In genomic region chr13:113443991-113444390, GRCh38 we compare ENCODE assay signal across 22 cellular contexts. TPM values are rescaled to one million over a fixed set of nuclear protein-coding genes. Genes with fewer than 3 reads are reported as not detected.
DNase-seq lines count a peak whose midpoint lies in the region; TF ChIP-seq lines count a peak whose summit lies in the region.
"Had no signal": no experiment of that assay in that cellular context is flagged by ENCODE, and none has a peak within 500 bp of the region (broad histone marks: within the 10 kb centered on the region; RNA-seq: fewer than 3 reads in every experiment).

No MANE protein-coding gene starts in this region.

- H3K79me2 ChIP-seq in OCI-LY7 (ENCODE audit: insufficient read depth, low read depth, low read length) = peaks cover 12% of the 10 kb centered on the region; the same call in 1 of the 2 replicates

- H3K4me1 ChIP-seq in BLaER1 = peaks cover 59% of the 10 kb centered on the region
- H3K4me1 ChIP-seq in OCI-LY7 (ENCODE audit: insufficient read depth, low read length, poor library complexity, severe bottlenecking) = peaks cover 43% of the 10 kb centered on the region
- peaks cover 31% of the 10 kb centered on the region for H3K4me1 ChIP-seq in mesenchymal stem cell (ENCODE audit: control insufficient read depth, insufficient read depth, low read depth, low read length)
- no peaks in the 10 kb centered on the region for H3K4me1 ChIP-seq in sigmoid colon
- no peaks in the 10 kb centered on the region for H3K4me1 ChIP-seq in thyroid gland
- H3K4me1 ChIP-seq: BE2C had no signal

- CTCF ChIA-PET in OCI-LY7 (lab: Charles Lee; ENCODE audit: unreplicated experiment) = no interaction called here

- H2AFZ ChIP-seq in OCI-LY7 (ENCODE audit: low read length) (no peak overlapping the region), mesenchymal stem cell (ENCODE audit: low read depth, low read length) (no peak overlapping the region)

- no peak overlapping the region for H4K8ac ChIP-seq in mesenchymal stem cell (ENCODE audit: low read length)

- H3K23ac ChIP-seq in mesenchymal stem cell (ENCODE audit: low read length in 2 of 2) = no peak overlapping the region

- H4K20me1 ChIP-seq in BLaER1 (no peaks in the 10 kb centered on the region), OCI-LY7 (ENCODE audit: insufficient read depth, low read length) (no peaks in the 10 kb centered on the region)

- H2BK12ac ChIP-seq in mesenchymal stem cell (ENCODE audit: low read length in 2 of 2) = no peak overlapping the region

- no peak overlapping the region for H2BK120ac ChIP-seq in mesenchymal stem cell (ENCODE audit: low read depth, low read length)

- TF ChIP-seq POLR2A in sigmoid colon (IDR thresholded peaks at IDR 0.05) (no peak), thyroid gland (IDR thresholded peaks at IDR 0.05) (no peak)

- H3K4ac ChIP-seq in mesenchymal stem cell (ENCODE audit: low read depth in 1 of 2, low read length in 2 of 2) = no peak overlapping the region

- WGBS in mesenchymal stem cell = 98% methylated on average over 15 of the region's 15 CpGs
- WGBS in sigmoid colon, 2 donors = 98% methylated on average over 15 of the region's 15 CpGs
- WGBS in thyroid gland, 2 donors = 91 to 95% methylated on average over 15 of the region's 15 CpGs

- H3K79me1 ChIP-seq in mesenchymal stem cell (replicated peaks; ENCODE audit: low read length, poor library complexity, severe bottlenecking) = no peaks in the 10 kb centered on the region

- DNase-seq in OCI-LY7 (ENCODE audit: low spot score) (no peak), mesenchymal stem cell (no peak), sigmoid colon (peak; percentile 42), thyroid gland (no peak), OCI-M2 (lab: John Stamatoyannopoulos, UW; ENCODE audit: unreplicated experiment) (no peak), AG20443 (ENCODE audit: low spot score) (no peak)
- DNase-seq: BE2C; CD4-positive, CD25-positive, alpha-beta regulatory T cell; DMS153; DND-41; KBM-7; MG63; NCI-H1105 treated with DMSO at 0.1 percent for 48 hours; NCI-H2029; NCI-H446 treated with DMSO at 0.1 percent for 48 hours; NCI-H526; NCI-H82; NK-92 treated with Interleukin-12 subunit alpha and Interleukin-12 subunit beta, amount 100 ng/mL, for 24 hours; SHP77 treated with DMSO at 0.1 percent for 48 hours had no signal

- H3K9me3 ChIP-seq in BLaER1 (no peaks in the 10 kb centered on the region), OCI-LY7 (ENCODE audit: low read length) (no peaks in the 10 kb centered on the region), mesenchymal stem cell (ENCODE audit: control insufficient read depth, low read length) (peaks cover 7% of the 10 kb centered on the region), sigmoid colon (no peaks in the 10 kb centered on the region), thyroid gland (no peaks in the 10 kb centered on the region)
- H3K9me3 ChIP-seq: BE2C, MG63, Peyer's patch had no signal

- no peak overlapping the region for H3K18ac ChIP-seq in mesenchymal stem cell (ENCODE audit: low read depth in 1 of 2, low read length in 2 of 2)

- H4K91ac ChIP-seq in mesenchymal stem cell (ENCODE audit: low read length) = no peak overlapping the region

- H3K36me3 ChIP-seq in BLaER1 (no peaks in the 10 kb centered on the region), OCI-LY7 (ENCODE audit: insufficient read depth, low read length) (peaks cover 20% of the 10 kb centered on the region; the same call in 1 of the 2 replicates), mesenchymal stem cell (ENCODE audit: control insufficient read depth in 1 of 2, insufficient read depth in 2 of 2, low read depth in 1 of 2, low read length in 2 of 2) (peaks cover 8 to 21% of the 10 kb centered on the region in 2 experiments), sigmoid colon (no peaks in the 10 kb centered on the region), thyroid gland (no peaks in the 10 kb centered on the region)
- H3K36me3 ChIP-seq: Peyer's patch had no signal

- no peak overlapping the region for H3K14ac ChIP-seq in mesenchymal stem cell (ENCODE audit: low read length in 2 of 2)

- H3K4me2 ChIP-seq in BLaER1 (peak overlapping the region; percentile 94), OCI-LY7 (ENCODE audit: low read length) (no peak overlapping the region), mesenchymal stem cell (ENCODE audit: low read length, poor library complexity, severe bottlenecking) (no peak overlapping the region)

- no TSS peak for BruUV-seq in OCI-LY7 (replicated peaks; lab: Mats Ljungman, UMichigan)

- POLR2A ChIA-PET in OCI-LY7 (lab: Charles Lee) = no interaction called here

- no peak for TF ChIP-seq CTCF in OCI-LY7 (conservative IDR thresholded peaks at IDR 0.05; ENCODE audit: low read length)
- no peak for TF ChIP-seq CTCF in sigmoid colon (IDR thresholded peaks at IDR 0.05)
- TF ChIP-seq CTCF in thyroid gland (IDR thresholded peaks at IDR 0.05) = no peak

- H3K27ac ChIP-seq in BLaER1 = peak overlapping the region; percentile 93
- peak overlapping the region; percentile 100 for H3K27ac ChIP-seq in OCI-LY7 (ENCODE audit: low read depth, low read length, poor library complexity, severe bottlenecking)
- H3K27ac ChIP-seq in mesenchymal stem cell (ENCODE audit: low read length, poor library complexity, severe bottlenecking) = no peak overlapping the region
- no peak overlapping the region for H3K27ac ChIP-seq in sigmoid colon
- no peak overlapping the region for H3K27ac ChIP-seq in thyroid gland
- H3K27ac ChIP-seq: 22Rv1 had no signal

- H2BK15ac ChIP-seq in mesenchymal stem cell (ENCODE audit: low read depth, poor library complexity, severe bottlenecking) = no peak overlapping the region

- H3K4me3 ChIP-seq in BLaER1 (no peak overlapping the region), OCI-LY7 (ENCODE audit: low read depth, low read length, poor library complexity, severe bottlenecking) (no peak overlapping the region), mesenchymal stem cell (ENCODE audit: insufficient read depth in 1 of 2, low read depth in 1 of 2, low read length in 2 of 2) (no peak overlapping the region), sigmoid colon (no peak overlapping the region), thyroid gland (replicated peaks in 1 of 3) (no peak overlapping the region)
- H3K4me3 ChIP-seq: MG63, Peyer's patch had no signal

- intact Hi-C loops in OCI-LY7 (cut with micrococcal nuclease; ENCODE audit: unreplicated experiment) = no loop called here
- intact Hi-C loops in sigmoid colon (cut with DNase I) = no loop called here
- intact Hi-C loops in thyroid gland (cut with DNase I) = no loop called here

- TF ChIP-seq EP300 in sigmoid colon (IDR thresholded peaks at IDR 0.05) = no peak

- no peak overlapping the region for H2BK5ac ChIP-seq in mesenchymal stem cell (ENCODE audit: low read depth, low read length, poor library complexity, severe bottlenecking)

- no peaks in the 10 kb centered on the region for H3K9me2 ChIP-seq in OCI-LY7 (ENCODE audit: insufficient read depth, low read length)

- H3K9ac ChIP-seq in BLaER1 (no peak overlapping the region; the same call in 1 of the 2 replicates), mesenchymal stem cell (ENCODE audit: low read length) (no peak overlapping the region)

- H2AK5ac ChIP-seq in mesenchymal stem cell (ENCODE audit: low read length, severe bottlenecking) = peak overlapping the region; percentile 54

- no peaks in the 10 kb centered on the region for H3K27me3 ChIP-seq in BLaER1
- no peaks in the 10 kb centered on the region for H3K27me3 ChIP-seq in mesenchymal stem cell (ENCODE audit: control insufficient read depth in 1 of 2, insufficient read depth in 1 of 2, low read length in 2 of 2)
- no peaks in the 10 kb centered on the region for H3K27me3 ChIP-seq in sigmoid colon
- H3K27me3 ChIP-seq in thyroid gland = no peaks in the 10 kb centered on the region
- H3K27me3 ChIP-seq: BE2C, MG63, Peyer's patch had no signal

RNA-seq across cellular contexts. Expression of gene ADPRHL1, which starts 9.3 kb away (rescaled TPM):
- 0.95 and 2.5 TPM in 2 replicates for total RNA-seq in OCI-LY7 (2014; rRNA removed; shearing (Covaris generic))
- total RNA-seq in OCI-LY7 (2022) = 5.1 and 6.2 TPM in 2 replicates
- 0.48 TPM for polyA plus RNA-seq in mesenchymal stem cell (2013, experiment 1 of 2)
- 0.49 TPM for polyA plus RNA-seq in mesenchymal stem cell (2013, experiment 2 of 2)
- 1 to 10 TPM; 2.3 to 7.8 (median 4.5) TPM for total RNA-seq in sigmoid colon
- polyA plus RNA-seq in sigmoid colon = 1 to 10 TPM; 1.2 to 4.9 (median 4.2) TPM
- 1 to 10 TPM in 2 of 4 donors, under 1 TPM in 2; 0.20 to 2.0 (median 1.0) TPM for total RNA-seq in thyroid gland

RNA-seq across cellular contexts. Expression of gene DCUN1D2, which starts 46.5 kb away (rescaled TPM):
- total RNA-seq in OCI-LY7 (2014; rRNA removed; shearing (Covaris generic)) = 9.2 and 13.4 TPM in 2 replicates
- total RNA-seq in OCI-LY7 (2022) (12.8 and 16.5 TPM in 2 replicates), sigmoid colon (10 to 100 TPM; 20.6 to 33.0 (median 27.6) TPM), thyroid gland (10 to 100 TPM in 2 of 4 donors, 1 to 10 TPM in 2; 8.8 to 15.3 (median 10.4) TPM)
- 7.1 TPM for polyA plus RNA-seq in mesenchymal stem cell (2013, experiment 1 of 2)
- polyA plus RNA-seq in mesenchymal stem cell (2013, experiment 2 of 2) = 6.5 TPM
- 10 to 100 TPM in 1 of 3 donors, 1 to 10 TPM in 2; 6.6 to 10.2 (median 7.9) TPM for polyA plus RNA-seq in sigmoid colon

Comparison
In these comparisons a context has a peak if more than half of its experiments do, and no peak if none do; other contexts are left out.
1. H3K27ac ChIP-seq: peak in BLaER1 (single experiment) and OCI-LY7 (single experiment); none in mesenchymal stem cell (single experiment), sigmoid colon (0 of 4) and thyroid gland (0 of 3).